ENCODE assay signal across 1 cellular context in the genomic region with DNA sequence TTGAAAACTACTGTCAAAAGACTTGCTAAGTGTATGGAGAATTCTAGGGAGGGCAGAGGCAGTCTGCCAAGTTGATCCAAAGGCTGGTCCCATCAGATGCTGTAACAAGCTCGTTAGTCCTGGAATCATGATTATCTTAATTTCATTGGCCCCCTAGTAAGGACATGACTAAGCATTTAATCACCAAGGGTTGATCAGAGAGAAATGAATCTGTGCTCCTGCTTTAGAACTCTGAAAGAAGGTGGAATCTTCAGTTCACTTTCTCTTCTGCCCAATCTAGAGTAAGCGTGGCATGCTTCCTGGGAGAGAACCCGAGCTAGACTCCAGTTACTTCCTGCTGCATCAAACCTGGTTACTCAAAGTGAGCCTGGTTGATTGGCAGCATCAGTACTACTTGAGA.
TF ChIP-seq lines count a peak whose summit lies in the region.

No MANE protein-coding gene starts in this region.

TF ChIP-seq in HEK293, 187 proteins besides CTCF, POLR2A, EP300 and RAD21 (continued from another document):
- TF ChIP-seq, protein P1, sequence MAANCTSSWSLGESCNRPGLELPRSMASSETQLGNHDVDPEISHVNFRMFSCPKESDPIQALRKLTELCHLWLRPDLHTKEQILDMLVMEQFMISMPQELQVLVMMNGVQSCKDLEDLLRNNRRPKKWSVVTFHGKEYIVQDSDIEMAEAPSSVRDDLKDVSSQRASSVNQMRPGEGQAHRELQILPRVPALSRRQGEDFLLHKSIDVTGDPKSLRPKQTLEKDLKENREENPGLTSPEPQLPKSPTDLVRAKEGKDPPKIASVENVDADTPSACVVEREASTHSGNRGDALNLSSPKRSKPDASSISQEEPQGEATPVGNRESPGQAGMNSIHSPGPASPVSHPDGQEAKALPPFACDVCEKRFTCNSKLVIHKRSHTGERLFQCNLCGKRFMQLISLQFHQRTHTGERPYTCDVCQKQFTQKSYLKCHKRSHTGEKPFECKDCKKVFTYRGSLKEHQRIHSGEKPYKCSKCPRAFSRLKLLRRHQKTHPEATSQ (tag by site-specific recombination; IDR thresholded peaks at IDR 0.05), result no peak
- TF ChIP-seq SCRT1 (tag by site-specific recombination; IDR thresholded peaks at IDR 0.05; ENCODE audit: borderline replicate concordance), result no peak
- TF ChIP-seq HOXA7 (CRISPR knock-in tag; IDR thresholded peaks at IDR 0.05; ENCODE audit: borderline replicate concordance), result no peak
- TF ChIP-seq, protein P2, sequence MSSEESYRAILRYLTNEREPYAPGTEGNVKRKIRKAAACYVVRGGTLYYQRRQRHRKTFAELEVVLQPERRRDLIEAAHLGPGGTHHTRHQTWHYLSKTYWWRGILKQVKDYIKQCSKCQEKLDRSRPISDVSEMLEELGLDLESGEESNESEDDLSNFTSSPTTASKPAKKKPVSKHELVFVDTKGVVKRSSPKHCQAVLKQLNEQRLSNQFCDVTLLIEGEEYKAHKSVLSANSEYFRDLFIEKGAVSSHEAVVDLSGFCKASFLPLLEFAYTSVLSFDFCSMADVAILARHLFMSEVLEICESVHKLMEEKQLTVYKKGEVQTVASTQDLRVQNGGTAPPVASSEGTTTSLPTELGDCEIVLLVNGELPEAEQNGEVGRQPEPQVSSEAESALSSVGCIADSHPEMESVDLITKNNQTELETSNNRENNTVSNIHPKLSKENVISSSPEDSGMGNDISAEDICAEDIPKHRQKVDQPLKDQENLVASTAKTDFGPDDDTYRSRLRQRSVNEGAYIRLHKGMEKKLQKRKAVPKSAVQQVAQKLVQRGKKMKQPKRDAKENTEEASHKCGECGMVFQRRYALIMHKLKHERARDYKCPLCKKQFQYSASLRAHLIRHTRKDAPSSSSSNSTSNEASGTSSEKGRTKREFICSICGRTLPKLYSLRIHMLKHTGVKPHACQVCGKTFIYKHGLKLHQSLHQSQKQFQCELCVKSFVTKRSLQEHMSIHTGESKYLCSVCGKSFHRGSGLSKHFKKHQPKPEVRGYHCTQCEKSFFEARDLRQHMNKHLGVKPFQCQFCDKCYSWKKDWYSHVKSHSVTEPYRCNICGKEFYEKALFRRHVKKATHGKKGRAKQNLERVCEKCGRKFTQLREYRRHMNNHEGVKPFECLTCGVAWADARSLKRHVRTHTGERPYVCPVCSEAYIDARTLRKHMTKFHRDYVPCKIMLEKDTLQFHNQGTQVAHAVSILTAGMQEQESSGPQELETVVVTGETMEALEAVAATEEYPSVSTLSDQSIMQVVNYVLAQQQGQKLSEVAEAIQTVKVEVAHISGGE (tag by site-specific recombination; conservative IDR thresholded peaks at IDR 0.05; ENCODE audit: low read depth), result no peak
- TF ChIP-seq ZNF701 (tag by site-specific recombination; IDR thresholded peaks at IDR 0.05), result no peak
- peak; percentile 63 for TF ChIP-seq ZBTB17 (tag by site-specific recombination; IDR thresholded peaks at IDR 0.05)
- no peak for TF ChIP-seq ZNF571 (tag by site-specific recombination; IDR thresholded peaks at IDR 0.05)
- TF ChIP-seq, protein P3, sequence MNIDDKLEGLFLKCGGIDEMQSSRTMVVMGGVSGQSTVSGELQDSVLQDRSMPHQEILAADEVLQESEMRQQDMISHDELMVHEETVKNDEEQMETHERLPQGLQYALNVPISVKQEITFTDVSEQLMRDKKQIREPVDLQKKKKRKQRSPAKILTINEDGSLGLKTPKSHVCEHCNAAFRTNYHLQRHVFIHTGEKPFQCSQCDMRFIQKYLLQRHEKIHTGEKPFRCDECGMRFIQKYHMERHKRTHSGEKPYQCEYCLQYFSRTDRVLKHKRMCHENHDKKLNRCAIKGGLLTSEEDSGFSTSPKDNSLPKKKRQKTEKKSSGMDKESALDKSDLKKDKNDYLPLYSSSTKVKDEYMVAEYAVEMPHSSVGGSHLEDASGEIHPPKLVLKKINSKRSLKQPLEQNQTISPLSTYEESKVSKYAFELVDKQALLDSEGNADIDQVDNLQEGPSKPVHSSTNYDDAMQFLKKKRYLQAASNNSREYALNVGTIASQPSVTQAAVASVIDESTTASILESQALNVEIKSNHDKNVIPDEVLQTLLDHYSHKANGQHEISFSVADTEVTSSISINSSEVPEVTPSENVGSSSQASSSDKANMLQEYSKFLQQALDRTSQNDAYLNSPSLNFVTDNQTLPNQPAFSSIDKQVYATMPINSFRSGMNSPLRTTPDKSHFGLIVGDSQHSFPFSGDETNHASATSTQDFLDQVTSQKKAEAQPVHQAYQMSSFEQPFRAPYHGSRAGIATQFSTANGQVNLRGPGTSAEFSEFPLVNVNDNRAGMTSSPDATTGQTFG (tag by site-specific recombination; IDR thresholded peaks at IDR 0.05; ENCODE audit: borderline replicate concordance), result no peak
- TF ChIP-seq, protein P4, sequence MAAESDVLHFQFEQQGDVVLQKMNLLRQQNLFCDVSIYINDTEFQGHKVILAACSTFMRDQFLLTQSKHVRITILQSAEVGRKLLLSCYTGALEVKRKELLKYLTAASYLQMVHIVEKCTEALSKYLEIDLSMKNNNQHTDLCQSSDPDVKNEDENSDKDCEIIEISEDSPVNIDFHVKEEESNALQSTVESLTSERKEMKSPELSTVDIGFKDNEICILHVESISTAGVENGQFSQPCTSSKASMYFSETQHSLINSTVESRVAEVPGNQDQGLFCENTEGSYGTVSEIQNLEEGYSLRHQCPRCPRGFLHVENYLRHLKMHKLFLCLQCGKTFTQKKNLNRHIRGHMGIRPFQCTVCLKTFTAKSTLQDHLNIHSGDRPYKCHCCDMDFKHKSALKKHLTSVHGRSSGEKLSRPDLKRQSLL (tag by site-specific recombination; IDR thresholded peaks at IDR 0.05), result no peak
- TF ChIP-seq, protein P5, sequence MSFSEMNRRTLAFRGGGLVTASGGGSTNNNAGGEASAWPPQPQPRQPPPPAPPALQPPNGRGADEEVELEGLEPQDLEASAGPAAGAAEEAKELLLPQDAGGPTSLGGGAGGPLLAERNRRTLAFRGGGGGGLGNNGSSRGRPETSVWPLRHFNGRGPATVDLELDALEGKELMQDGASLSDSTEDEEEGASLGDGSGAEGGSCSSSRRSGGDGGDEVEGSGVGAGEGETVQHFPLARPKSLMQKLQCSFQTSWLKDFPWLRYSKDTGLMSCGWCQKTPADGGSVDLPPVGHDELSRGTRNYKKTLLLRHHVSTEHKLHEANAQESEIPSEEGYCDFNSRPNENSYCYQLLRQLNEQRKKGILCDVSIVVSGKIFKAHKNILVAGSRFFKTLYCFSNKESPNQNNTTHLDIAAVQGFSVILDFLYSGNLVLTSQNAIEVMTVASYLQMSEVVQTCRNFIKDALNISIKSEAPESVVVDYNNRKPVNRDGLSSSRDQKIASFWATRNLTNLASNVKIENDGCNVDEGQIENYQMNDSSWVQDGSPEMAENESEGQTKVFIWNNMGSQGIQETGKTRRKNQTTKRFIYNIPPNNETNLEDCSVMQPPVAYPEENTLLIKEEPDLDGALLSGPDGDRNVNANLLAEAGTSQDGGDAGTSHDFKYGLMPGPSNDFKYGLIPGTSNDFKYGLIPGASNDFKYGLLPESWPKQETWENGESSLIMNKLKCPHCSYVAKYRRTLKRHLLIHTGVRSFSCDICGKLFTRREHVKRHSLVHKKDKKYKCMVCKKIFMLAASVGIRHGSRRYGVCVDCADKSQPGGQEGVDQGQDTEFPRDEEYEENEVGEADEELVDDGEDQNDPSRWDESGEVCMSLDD (tag by site-specific recombination; IDR thresholded peaks at IDR 0.05), result no peak
- TF ChIP-seq ZNF843 (tag by site-specific recombination; IDR thresholded peaks at IDR 0.05), result no peak
